9 cellular contexts compared by ENCODE assay signal in genomic region chr5:146426853-146427618, GRCh38. TPM values are rescaled to one million over a fixed set of nuclear protein-coding genes. Genes with fewer than 3 reads are reported as not detected.
A peak's percentile ranks its signal among the peaks of the same experiment; 100 is the strongest.
DNase-seq lines count a peak whose midpoint lies in the region; ATAC-seq and TF ChIP-seq lines count a peak whose summit lies in the region.
"Had no signal": no experiment of that assay in that cellular context is flagged by ENCODE, and none has a peak within 500 bp of the region (broad histone marks: within the 10 kb centered on the region; RNA-seq: fewer than 3 reads in every experiment).

No MANE protein-coding gene starts in this region.

- peak overlapping the region in 3 of 10 donors; percentile 7 to 60 (median 36) for H3K27ac Mint-ChIP-seq in naive thymus-derived CD8-positive, alpha-beta T cell

- H3K36me3 Mint-ChIP-seq in naive thymus-derived CD8-positive, alpha-beta T cell, result no peaks in the 10 kb centered on the region

- no peak overlapping the region for H3K4me3 Mint-ChIP-seq in naive thymus-derived CD8-positive, alpha-beta T cell

- H3K27me3 Mint-ChIP-seq in naive thymus-derived CD8-positive, alpha-beta T cell, result peaks cover 12 to 33% (median 20%) of the 10 kb centered on the region in 5 donors

- no peaks in the 10 kb centered on the region for H3K9me3 Mint-ChIP-seq in naive thymus-derived CD8-positive, alpha-beta T cell

- no peak overlapping the region for H3K4me3 ChIP-seq in Jurkat, Clone E6-1 (ENCODE audit: low read length)
- H3K4me3 ChIP-seq: SJSA1 had no signal

- POLR2A ChIA-PET in naive thymus-derived CD8-positive, alpha-beta T cell (lab: Charles Lee), result no interaction called here

- TF ChIP-seq POLR2A in erythroblast (IDR thresholded peaks at IDR 0.05; ENCODE audit: low read length), result no peak

- in situ Hi-C loops in Caki2 (cut with HindIII; ENCODE audit: low pct_unique_long_range_greater_than_20kb, low sequenced_read_pairs), result no loop called here

- peaks cover 2 to 12% (median 5%) of the 10 kb centered on the region in 4 donors for H3K4me1 Mint-ChIP-seq in naive thymus-derived CD8-positive, alpha-beta T cell

- peak; percentile 39 to 47 for ATAC-seq in naive thymus-derived CD8-positive, alpha-beta T cell
- no peak for ATAC-seq in GM21825 (IDR thresholded peaks at IDR 0.05; ENCODE audit: unreplicated experiment)
- ATAC-seq in HG03571 (IDR thresholded peaks at IDR 0.05; ENCODE audit: unreplicated experiment), result no peak

- DNase-seq in Caki2 (ENCODE audit: low read depth), result peak; percentile 33
- peak; percentile 5 for DNase-seq in GM19238 (ENCODE audit: insufficient read length, low spot score)
- DNase-seq in Jurkat, Clone E6-1 (ENCODE audit: low read depth, low spot score), result peak; percentile 24
- DNase-seq in RPMI8226, result peak; percentile 50
- DNase-seq in erythroblast (lab: John Stamatoyannopoulos, UW), result peak; percentile 33 to 49
- peak in 3 of 10 donors; percentile 42 to 53 (median 46) for DNase-seq in naive thymus-derived CD8-positive, alpha-beta T cell

RNA-seq across cellular contexts. Expression of gene TCERG1, which starts 20.1 kb away (rescaled TPM):
- 17.8 and 21.5 TPM in 2 replicates for total RNA-seq in Caki2 (2014; rRNA removed; shearing (Covaris generic); ENCODE audit: low replicate concordance)
- 104 TPM for polyA plus RNA-seq in Jurkat, Clone E6-1 (2012; ENCODE audit: insufficient read depth, insufficient read length)
- 10 to 100 TPM; 91.5 to 94.3 TPM for total RNA-seq in naive thymus-derived CD8-positive, alpha-beta T cell
- polyA plus RNA-seq in naive thymus-derived CD8-positive, alpha-beta T cell, result 10 to 100 TPM; 31.7 to 38.4 (median 38.1) TPM

Comparison
In these comparisons a context has a peak if more than half of its experiments do, and no peak if none do; other contexts are left out.
1. ATAC-seq: peak in naive thymus-derived CD8-positive, alpha-beta T cell (2 of 2); none in GM21825 (single experiment) and HG03571 (single experiment).